In genomic region chr1:183304466-183305122, GRCh38 we compare ENCODE assay signal across 12 cellular contexts.
DNase-seq lines count a peak whose midpoint lies in the region; ATAC-seq and TF ChIP-seq lines count a peak whose summit lies in the region.
"Had no signal": no experiment of that assay in that cellular context is flagged by ENCODE, and none has a peak within 500 bp of the region (broad histone marks: within the 10 kb centered on the region; RNA-seq: fewer than 3 reads in every experiment).

No MANE protein-coding gene starts in this region.

- H3K9me3 ChIP-seq in psoas muscle: no peaks in the 10 kb centered on the region
- H3K9me3 ChIP-seq in testis: no peaks in the 10 kb centered on the region
- H3K9me3 ChIP-seq: suprapubic skin had no signal

- TF ChIP-seq CTCF in psoas muscle (IDR thresholded peaks at IDR 0.05): no peak
- no peak for TF ChIP-seq CTCF in testis (IDR thresholded peaks at IDR 0.05)

- TF ChIP-seq POLR2A in testis (IDR thresholded peaks at IDR 0.05): no peak

- H3K27me3 ChIP-seq in psoas muscle (ENCODE audit: insufficient read depth in 3 of 3, low read length in 2 of 3) (no peaks in the 10 kb centered on the region), testis (no peaks in the 10 kb centered on the region)
- H3K27me3 ChIP-seq: suprapubic skin had no signal

- H3K36me3 ChIP-seq in psoas muscle (ENCODE audit: insufficient read depth in 1 of 2, low read depth in 1 of 2) (no peaks in the 10 kb centered on the region), testis (ENCODE audit: low read depth, missing control alignments) (no peaks in the 10 kb centered on the region)
- H3K36me3 ChIP-seq: suprapubic skin had no signal

- H3K27ac ChIP-seq in psoas muscle: no peak overlapping the region
- no peak overlapping the region for H3K27ac ChIP-seq in testis
- H3K27ac ChIP-seq: suprapubic skin had no signal

- intact Hi-C loops in psoas muscle (cut with DNase I): no loop called here
- intact Hi-C loops in testis (cut with DNase I; ENCODE audit: low total_unique reads): no loop called here

- peak in 3 of 4 donors; percentile 37 to 53 (median 44) for ATAC-seq in psoas muscle
- ATAC-seq: naive thymus-derived CD4-positive, alpha-beta T cell had no signal

- H3K4me1 ChIP-seq in psoas muscle: no peaks in the 10 kb centered on the region
- H3K4me1 ChIP-seq in testis: peaks cover 13% of the 10 kb centered on the region

- H3K4me3 ChIP-seq in psoas muscle (no peak overlapping the region), testis (no peak overlapping the region)
- H3K4me3 ChIP-seq: suprapubic skin had no signal

- peak; percentile 80 for DNase-seq in NCI-H128 (lab: John Stamatoyannopoulos, UW; ENCODE audit: unreplicated experiment)
- DNase-seq in NCI-H446 (lab: John Stamatoyannopoulos, UW): peak; percentile 57 to 92
- DNase-seq in dermis blood vessel endothelial cell: peak; percentile 76
- no peak for DNase-seq in psoas muscle
- no peak for DNase-seq in activated CD8-positive, alpha-beta memory T cell treated with anti-CD3 and anti-CD28 coated beads, Interleukin-2, amount 50 U/mL, for 48 hours
- DNase-seq in testis: no peak
- no peak for DNase-seq in middle frontal gyrus (ENCODE audit: extremely low spot score, low spot score)
- DNase-seq: activated naive CD8-positive, alpha-beta T cell treated with anti-CD3 and anti-CD28 coated beads for 36 hours; CD4-positive, alpha-beta memory T cell; cortex of kidney; naive thymus-derived CD4-positive, alpha-beta T cell had no signal

- 53 to 60% (median 56%) methylated on average over 7 of the region's 7 CpGs for WGBS in psoas muscle, 3 donors
- WGBS in testis, 2 donors: 82 to 89% methylated on average over 7 of the region's 7 CpGs

Comparison
In these comparisons a context has a peak if more than half of its experiments do, and no peak if none do; other contexts are left out.
1. DNase-seq: peak in NCI-H128 (single experiment), NCI-H446 (2 of 2) and dermis blood vessel endothelial cell (single experiment); none in psoas muscle (0 of 2), activated CD8-positive, alpha-beta memory T cell treated with anti-CD3 and anti-CD28 coated beads, Interleukin-2, amount 50 U/mL, for 48 hours (single experiment), testis (single experiment) and middle frontal gyrus (single experiment).